In the genomic region with DNA sequence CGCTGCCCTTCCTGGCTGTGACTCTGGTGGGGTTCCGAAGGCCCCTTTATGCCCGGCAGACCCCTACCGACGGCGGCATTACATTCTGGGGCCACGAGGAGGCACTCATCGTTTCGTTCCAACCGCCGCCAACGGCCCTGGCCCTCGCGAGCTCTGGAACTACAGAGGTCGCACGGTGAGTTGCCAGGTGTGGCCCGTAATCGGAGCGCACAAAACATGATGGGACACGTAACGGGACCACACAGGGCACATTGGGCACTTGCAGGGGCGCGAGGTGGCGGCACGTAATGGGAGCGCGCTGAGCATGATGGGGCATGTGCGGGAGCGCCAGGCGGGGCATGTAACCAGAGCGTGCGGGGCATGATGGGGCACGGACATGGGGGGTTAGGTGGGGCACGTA, we compare ENCODE assay signal across 1 cellular context.
A peak's percentile ranks its signal among the peaks of the same experiment; 100 is the strongest.
TF ChIP-seq lines count a peak whose summit lies in the region.

A gene (plus strand): TSS at position 301 of the 400 bp plus-strand sequence. CDS start 3,305 bp downstream, outside the sequence.

TF ChIP-seq in K562, 482 proteins besides CTCF, POLR2A, EP300 and RAD21:
- TF ChIP-seq POLR2G (IDR thresholded peaks at IDR 0.05; ENCODE audit: low read depth, low read length): 0 out of 2 replicates have a peak, but pooled peaks have one; percentile 33
